In the genomic region with DNA sequence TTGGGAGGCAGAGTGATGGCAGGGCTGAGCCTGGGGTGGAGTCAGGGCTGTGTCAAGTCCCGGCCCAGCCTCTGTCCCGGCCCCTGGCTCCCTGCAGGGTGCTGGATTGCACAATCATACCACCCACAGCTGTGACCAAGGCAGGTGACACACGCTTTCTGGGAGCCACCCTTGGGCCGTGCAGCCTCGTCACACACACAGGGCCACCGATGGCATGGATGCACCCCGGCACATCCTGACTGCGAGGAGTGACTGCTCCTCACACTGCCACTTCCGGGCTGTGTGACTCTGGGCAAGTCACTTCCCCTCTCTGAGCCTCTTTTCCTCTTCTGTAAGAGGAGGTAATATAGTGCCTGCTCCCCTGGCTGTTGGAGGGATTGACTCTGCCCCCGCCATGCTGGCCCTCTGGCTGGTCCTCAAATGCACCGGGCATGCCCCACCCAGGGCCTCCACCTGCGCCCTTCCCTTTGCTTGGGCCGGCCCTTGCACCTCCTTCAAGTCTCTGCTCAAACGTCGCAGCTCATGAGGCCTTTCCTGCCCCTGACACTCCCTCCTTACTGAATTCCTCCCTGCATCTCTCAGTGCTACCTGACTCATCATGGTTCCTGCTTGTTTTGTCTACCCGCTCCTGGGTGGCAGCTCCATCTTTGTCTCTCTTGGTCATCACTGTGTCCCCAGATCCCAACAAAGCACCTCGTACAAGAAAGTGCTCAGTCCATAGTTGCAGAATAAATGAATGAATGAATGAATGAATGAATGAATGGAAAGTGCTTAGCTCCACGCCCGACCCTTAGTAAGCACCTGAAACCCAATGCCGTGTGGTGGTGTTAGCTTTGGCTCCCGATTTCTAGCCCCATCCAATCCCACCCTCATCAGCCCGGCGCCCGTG, we compare ENCODE assay signal across 8 cellular contexts.
A peak's percentile ranks its signal among the peaks of the same experiment; 100 is the strongest.
DNase-seq lines count a peak whose midpoint lies in the region; ATAC-seq and TF ChIP-seq lines count a peak whose summit lies in the region.

No MANE protein-coding gene starts in this region.

- ATAC-seq in gastrocnemius medialis (peak; percentile 24 to 61), GM19351 (IDR thresholded peaks at IDR 0.05; ENCODE audit: unreplicated experiment) (no peak), GM19452 (IDR thresholded peaks at IDR 0.05; ENCODE audit: unreplicated experiment) (no peak), GM21360 (IDR thresholded peaks at IDR 0.05; ENCODE audit: unreplicated experiment) (no peak)

- peak; percentile 55 to 68 for TF ChIP-seq POLR2A in gastrocnemius medialis (IDR thresholded peaks at IDR 0.05)

- H3K27ac ChIP-seq in GM23248: peak overlapping the region; percentile 95
- peak overlapping the region; percentile 90 for H3K27ac ChIP-seq in PC-9
- peak overlapping the region; percentile 82 to 96 (median 90) for H3K27ac ChIP-seq in gastrocnemius medialis

- WGBS in GM23248 (ENCODE audit: low coverage in 1 of 2, low lambda C conversion rate in 2 of 2, missing lambda C conversion rate in 2 of 2), 2 experiments: 26 to 28% methylated on average over 23 to 24 of the region's 24 CpGs

- intact Hi-C loops in PC-9 (cut with micrococcal nuclease; ENCODE audit: unreplicated experiment) (loop anchor here (1.0 to 2.0 kb wide), 2 partner anchors 8 to 17 kb away; no protein-coding TSS in a partner anchor), gastrocnemius medialis (cut with DNase I; ENCODE audit: low total_unique reads) (no loop called here)

- H3K9ac ChIP-seq in GM23248: peak overlapping the region; percentile 79

- in situ Hi-C loops in GM23248 (cut with MboI) (no loop called here), gastrocnemius medialis (cut with MboI; ENCODE audit: low sequenced_read_pairs in 4 of 4) (loop anchor here in 2 of 4 donors (10.0 to 25.0 kb wide), 3 partner anchors 89 to 178 kb away; partner anchors contain the start of gene CEBPB (in 1 of the 2))

- H3K9me2 ChIP-seq in GM23248 (ENCODE audit: insufficient read depth) (no peaks in the 10 kb centered on the region), PC-9 (ENCODE audit: insufficient read depth) (no peaks in the 10 kb centered on the region)

- peaks cover 33% of the 10 kb centered on the region for H3F3A ChIP-seq in GM23248 (ENCODE audit: insufficient read depth)
- peaks cover 49% of the 10 kb centered on the region for H3F3A ChIP-seq in PC-9 (ENCODE audit: insufficient read depth, low read depth)

- POLR2A ChIA-PET in PC-9 (lab: Charles Lee; ENCODE audit: unreplicated experiment): interaction anchor here (0.6 to 0.9 kb wide), 6 partner anchors 24 to 140 kb away, joined by 3 to 8 read pairs (median 4); no protein-coding TSS in a partner anchor

- H3K9me3 ChIP-seq in GM23248 (ENCODE audit: low read depth) (no peaks in the 10 kb centered on the region), PC-9 (ENCODE audit: insufficient read depth, low read depth) (no peaks in the 10 kb centered on the region), gastrocnemius medialis (no peaks in the 10 kb centered on the region)

- peak overlapping the region; percentile 67 for H2AFZ ChIP-seq in GM23248
- H2AFZ ChIP-seq in PC-9: no peak overlapping the region

- DNase-seq in GM23248 (peak; percentile 86), PC-9 (peak; percentile 83 to 90), fibroblast of mammary gland (ENCODE audit: low read depth) (peak; percentile 67), gastrocnemius medialis (peak; percentile 72 to 89), NCI-H510A treated with DMSO at 0.1 percent for 48 hours (lab: John Stamatoyannopoulos, UW) (no peak)

- no peaks in the 10 kb centered on the region for H3K27me3 ChIP-seq in GM23248 (replicated peaks; ENCODE audit: insufficient read depth)
- no peaks in the 10 kb centered on the region for H3K27me3 ChIP-seq in PC-9 (ENCODE audit: insufficient read depth, low read depth)
- no peaks in the 10 kb centered on the region for H3K27me3 ChIP-seq in gastrocnemius medialis

- peaks cover 41% of the 10 kb centered on the region for H3K4me1 ChIP-seq in GM23248 (ENCODE audit: insufficient read depth)
- peaks cover 63% of the 10 kb centered on the region for H3K4me1 ChIP-seq in PC-9 (replicated peaks; ENCODE audit: insufficient read depth)
- H3K4me1 ChIP-seq in gastrocnemius medialis: peaks cover 44 to 46% of the 10 kb centered on the region in 2 donors

- CTCF ChIA-PET in PC-9 (lab: Charles Lee): interaction anchor here (0.6 to 0.7 kb wide), 2 partner anchors 14 to 54 kb away, joined by 5 to 11 read pairs; no protein-coding TSS in a partner anchor

- BruUV-seq in PC-9 (replicated peaks; lab: Mats Ljungman, UMichigan): TSS peak; percentile 93

- no peak for TF ChIP-seq CTCF in PC-9 (conservative IDR thresholded peaks at IDR 0.05)
- no peak for TF ChIP-seq CTCF in fibroblast of mammary gland (conservative IDR thresholded peaks at IDR 0.05; ENCODE audit: control insufficient read depth, insufficient read depth, low read depth, low read length)
- TF ChIP-seq CTCF in gastrocnemius medialis (IDR thresholded peaks at IDR 0.05 in 4 of 5, conservative IDR thresholded peaks at IDR 0.05 in 1 of 5): no peak

- no peaks in the 10 kb centered on the region for H4K20me1 ChIP-seq in GM23248 (ENCODE audit: insufficient read depth)
- H4K20me1 ChIP-seq in PC-9 (ENCODE audit: insufficient read depth): no peaks in the 10 kb centered on the region

- no peaks in the 10 kb centered on the region for H3K36me3 ChIP-seq in GM23248 (ENCODE audit: low read depth)
- H3K36me3 ChIP-seq in PC-9 (ENCODE audit: low read depth): no peaks in the 10 kb centered on the region
- no peaks in the 10 kb centered on the region for H3K36me3 ChIP-seq in gastrocnemius medialis

- H3K79me2 ChIP-seq in GM23248 (ENCODE audit: insufficient read depth) (no peaks in the 10 kb centered on the region), PC-9 (ENCODE audit: low read depth) (peaks cover 14% of the 10 kb centered on the region)

- H3K4me3 ChIP-seq in GM23248 (no peak overlapping the region), PC-9 (no peak overlapping the region), fibroblast of mammary gland (ENCODE audit: control insufficient read depth, low read depth, low read length) (no peak overlapping the region), gastrocnemius medialis (no peak overlapping the region)

- H3K4me2 ChIP-seq in GM23248 (ENCODE audit: unreplicated experiment): peak overlapping the region; percentile 6
- H3K4me2 ChIP-seq in PC-9: peak overlapping the region; percentile 87

Comparison
In these comparisons a context has a peak if more than half of its experiments do, and no peak if none do; other contexts are left out.
1. ATAC-seq: peak in gastrocnemius medialis (2 of 2); none in GM19351 (single experiment), GM19452 (single experiment) and GM21360 (single experiment).
2. Peak in every context shown above with its lines, with median percentiles within 50 percentile points of each other: H3K27ac ChIP-seq.